ENCODE assay signal across 1 cellular context in the genomic region with DNA sequence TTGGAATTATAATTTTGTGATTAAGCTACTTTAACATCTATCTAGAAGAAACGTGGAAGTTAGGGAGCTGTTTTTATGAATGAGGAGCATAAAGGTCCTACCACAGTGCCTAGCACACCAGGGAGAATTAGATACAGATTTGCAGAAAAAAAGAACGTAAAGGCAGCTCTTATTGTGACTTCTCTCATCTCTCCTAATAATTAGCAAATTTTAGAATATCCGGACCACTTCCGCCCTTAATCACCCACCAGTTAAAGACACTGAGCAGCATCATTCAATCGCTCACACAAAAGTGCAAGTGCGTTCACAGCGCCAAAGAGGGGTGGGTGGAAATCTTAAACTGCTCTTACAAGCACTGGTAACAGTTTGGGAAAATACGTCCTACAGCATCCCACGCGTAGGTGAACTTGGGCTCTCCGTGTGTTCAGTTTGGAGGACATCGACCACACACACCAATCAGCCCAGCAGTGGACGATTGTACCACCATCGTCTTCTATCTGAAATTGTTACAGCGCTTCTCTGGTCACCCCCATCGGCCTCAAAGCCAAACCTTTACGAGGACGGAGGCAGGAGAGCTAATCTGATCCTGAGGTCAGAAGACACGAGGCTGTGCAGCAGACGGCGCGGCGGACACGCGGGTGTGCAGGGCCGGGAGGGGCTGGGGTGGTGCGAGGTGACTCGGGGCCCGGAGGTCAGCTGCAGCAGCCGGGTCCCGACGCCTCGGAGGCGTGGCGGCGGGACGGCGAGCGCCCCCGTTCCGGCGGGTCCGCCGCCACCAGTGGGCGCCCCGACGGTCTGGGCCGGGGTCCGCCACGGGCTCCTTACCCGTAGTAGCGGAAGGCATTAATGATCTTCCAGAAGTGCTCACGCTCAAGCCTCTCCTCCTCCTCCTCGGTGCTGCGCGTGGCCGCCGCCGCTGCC.
TF ChIP-seq lines count a peak whose summit lies in the region.

No MANE protein-coding gene starts in this region.

TF ChIP-seq in K562, 482 proteins besides CTCF, POLR2A, EP300 and RAD21 (continued from another document and continues in another):
- no peak for TF ChIP-seq ZBTB2 (IDR thresholded peaks at IDR 0.05)
- TF ChIP-seq ZBTB7A (IDR thresholded peaks at IDR 0.05; ENCODE audit: borderline replicate concordance, control insufficient read depth, low read depth, low read length) = peak; percentile 68; the same call in 1 of the 2 replicates
- TF ChIP-seq, protein P1, sequence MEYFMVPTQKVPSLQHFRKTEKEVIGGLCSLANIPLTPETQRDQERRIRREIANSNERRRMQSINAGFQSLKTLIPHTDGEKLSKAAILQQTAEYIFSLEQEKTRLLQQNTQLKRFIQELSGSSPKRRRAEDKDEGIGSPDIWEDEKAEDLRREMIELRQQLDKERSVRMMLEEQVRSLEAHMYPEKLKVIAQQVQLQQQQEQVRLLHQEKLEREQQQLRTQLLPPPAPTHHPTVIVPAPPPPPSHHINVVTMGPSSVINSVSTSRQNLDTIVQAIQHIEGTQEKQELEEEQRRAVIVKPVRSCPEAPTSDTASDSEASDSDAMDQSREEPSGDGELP (CRISPR knock-in tag; IDR thresholded peaks at IDR 0.05; ENCODE audit: borderline replicate concordance) = peak; percentile 64; the same call in 1 of the 2 replicates
- no peak for TF ChIP-seq PTBP1 (IDR thresholded peaks at IDR 0.05; ENCODE audit: low read depth, low read length)
- TF ChIP-seq CBX3 (IDR thresholded peaks at IDR 0.05; ENCODE audit: borderline replicate concordance in 1 of 2, low read length in 2 of 2) = peak in 1 of 2 experiments; percentile 67; a peak in 1 of 3 replicates
- TF ChIP-seq EHMT2 (IDR thresholded peaks at IDR 0.05) = no peak
- TF ChIP-seq TRIM24 (IDR thresholded peaks at IDR 0.05) = 0 out of 4 replicates have a peak, but pooled peaks of 1 of the 2 experiments have one; percentile 9
- TF ChIP-seq CHD1 (IDR thresholded peaks at IDR 0.05; ENCODE audit: low read length) = peak; percentile 31
- TF ChIP-seq ARID1B (IDR thresholded peaks at IDR 0.05) = no peak
- TF ChIP-seq, protein P2, sequence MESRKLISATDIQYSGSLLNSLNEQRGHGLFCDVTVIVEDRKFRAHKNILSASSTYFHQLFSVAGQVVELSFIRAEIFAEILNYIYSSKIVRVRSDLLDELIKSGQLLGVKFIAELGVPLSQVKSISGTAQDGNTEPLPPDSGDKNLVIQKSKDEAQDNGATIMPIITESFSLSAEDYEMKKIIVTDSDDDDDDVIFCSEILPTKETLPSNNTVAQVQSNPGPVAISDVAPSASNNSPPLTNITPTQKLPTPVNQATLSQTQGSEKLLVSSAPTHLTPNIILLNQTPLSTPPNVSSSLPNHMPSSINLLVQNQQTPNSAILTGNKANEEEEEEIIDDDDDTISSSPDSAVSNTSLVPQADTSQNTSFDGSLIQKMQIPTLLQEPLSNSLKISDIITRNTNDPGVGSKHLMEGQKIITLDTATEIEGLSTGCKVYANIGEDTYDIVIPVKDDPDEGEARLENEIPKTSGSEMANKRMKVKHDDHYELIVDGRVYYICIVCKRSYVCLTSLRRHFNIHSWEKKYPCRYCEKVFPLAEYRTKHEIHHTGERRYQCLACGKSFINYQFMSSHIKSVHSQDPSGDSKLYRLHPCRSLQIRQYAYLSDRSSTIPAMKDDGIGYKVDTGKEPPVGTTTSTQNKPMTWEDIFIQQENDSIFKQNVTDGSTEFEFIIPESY (CRISPR knock-in tag; IDR thresholded peaks at IDR 0.05) = 0 out of 2 replicates have a peak, but pooled peaks have one; percentile 27
- no peak for TF ChIP-seq ETV6 (IDR thresholded peaks at IDR 0.05; ENCODE audit: borderline replicate concordance in 1 of 2, low read depth in 2 of 2, low read length in 1 of 2)
- TF ChIP-seq ETV6 (CRISPR knock-in tag; IDR thresholded peaks at IDR 0.05; ENCODE audit: borderline replicate concordance) = peak; percentile 75; the same call in 1 of the 2 replicates
- TF ChIP-seq, protein P3, sequence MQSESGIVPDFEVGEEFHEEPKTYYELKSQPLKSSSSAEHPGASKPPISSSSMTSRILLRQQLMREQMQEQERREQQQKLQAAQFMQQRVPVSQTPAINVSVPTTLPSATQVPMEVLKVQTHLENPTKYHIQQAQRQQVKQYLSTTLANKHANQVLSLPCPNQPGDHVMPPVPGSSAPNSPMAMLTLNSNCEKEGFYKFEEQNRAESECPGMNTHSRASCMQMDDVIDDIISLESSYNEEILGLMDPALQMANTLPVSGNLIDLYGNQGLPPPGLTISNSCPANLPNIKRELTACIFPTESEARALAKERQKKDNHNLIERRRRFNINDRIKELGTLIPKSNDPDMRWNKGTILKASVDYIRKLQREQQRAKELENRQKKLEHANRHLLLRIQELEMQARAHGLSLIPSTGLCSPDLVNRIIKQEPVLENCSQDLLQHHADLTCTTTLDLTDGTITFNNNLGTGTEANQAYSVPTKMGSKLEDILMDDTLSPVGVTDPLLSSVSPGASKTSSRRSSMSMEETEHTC (IDR thresholded peaks at IDR 0.05) = 0 out of 2 replicates have a peak, but pooled peaks have one; percentile 50
- no peak for TF ChIP-seq NCOA2 (IDR thresholded peaks at IDR 0.05; ENCODE audit: partially characterized antibody in 2 of 2)
- peak; percentile 93 for TF ChIP-seq SMAD4 (CRISPR knock-in tag; conservative IDR thresholded peaks at IDR 0.05)
- no peak for TF ChIP-seq ZNF444 (CRISPR knock-in tag; IDR thresholded peaks at IDR 0.05)
- no peak for TF ChIP-seq SRSF1 (IDR thresholded peaks at IDR 0.05; ENCODE audit: low read depth, low read length)
- peak; percentile 84 for TF ChIP-seq ZNF232 (CRISPR knock-in tag; IDR thresholded peaks at IDR 0.05)
- TF ChIP-seq MNT (conservative IDR thresholded peaks at IDR 0.05) = peak; percentile 31 to 51
- TF ChIP-seq ADNP (tag; IDR thresholded peaks at IDR 0.05) = no peak
- TF ChIP-seq ZNF764 (CRISPR knock-in tag; IDR thresholded peaks at IDR 0.05; ENCODE audit: low read depth) = no peak
- no peak for TF ChIP-seq ZNF583 (CRISPR knock-in tag; IDR thresholded peaks at IDR 0.05)
- peak in 1 of 3 experiments; percentile 53 for TF ChIP-seq YY1 (IDR thresholded peaks at IDR 0.05; ENCODE audit: borderline replicate concordance in 1 of 3, control insufficient read depth in 1 of 3, extremely low read depth in 1 of 3, insufficient read depth in 3 of 3, insufficient read length in 1 of 3, insufficient replicate concordance in 2 of 3, low read depth in 1 of 3, low read length in 2 of 3)
- TF ChIP-seq RERE (CRISPR knock-in tag; IDR thresholded peaks at IDR 0.05; ENCODE audit: borderline replicate concordance) = no peak
- TF ChIP-seq RNF2 (IDR thresholded peaks at IDR 0.05) = peak; percentile 75; the same call in 1 of the 2 replicates
- TF ChIP-seq HMGN3 (IDR thresholded peaks at IDR 0.05; ENCODE audit: borderline replicate concordance, extremely low read depth, insufficient read length, low read depth, low read length) = peak; percentile 62
- TF ChIP-seq BHLHE40 (IDR thresholded peaks at IDR 0.05; ENCODE audit: low read length) = peak; percentile 76
- no peak for TF ChIP-seq SETDB1 (IDR thresholded peaks at IDR 0.05; ENCODE audit: low read length)
- TF ChIP-seq EP400 (IDR thresholded peaks at IDR 0.05) = peak; percentile 81
- no peak for TF ChIP-seq CHD2 (IDR thresholded peaks at IDR 0.05; ENCODE audit: low read depth, low read length)
- TF ChIP-seq TAF15 (IDR thresholded peaks at IDR 0.05; ENCODE audit: low read depth, low read length) = no peak
- TF ChIP-seq ZNF592 (IDR thresholded peaks at IDR 0.05) = peak; percentile 72
- TF ChIP-seq JUN (IDR thresholded peaks at IDR 0.05; ENCODE audit: borderline replicate concordance, low read depth, low read length) = peak; percentile 29; the same call in 1 of the 2 replicates
- no peak for TF ChIP-seq JUN (CRISPR knock-in tag; IDR thresholded peaks at IDR 0.05; ENCODE audit: borderline replicate concordance)
- TF ChIP-seq ELF1 (tag; IDR thresholded peaks at IDR 0.05) = 0 out of 2 replicates have a peak, but pooled peaks have one; percentile 31
- peak in 1 of 2 experiments; percentile 52; a peak in 1 of 4 replicates for TF ChIP-seq TEAD1 (CRISPR knock-in tag; IDR thresholded peaks at IDR 0.05)
- no peak for TF ChIP-seq CREB3 (tag; conservative IDR thresholded peaks at IDR 0.05; ENCODE audit: low read depth)
